Comparison of ENCODE assay signal across 13 cellular contexts in genomic region chr1:1880617-1881312, GRCh38. TPM values are rescaled to one million over a fixed set of nuclear protein-coding genes. Genes with fewer than 3 reads are reported as not detected.
A peak's percentile ranks its signal among the peaks of the same experiment; 100 is the strongest.
DNase-seq lines count a peak whose midpoint lies in the region; ATAC-seq and TF ChIP-seq lines count a peak whose summit lies in the region.
"Had no signal": no experiment of that assay in that cellular context is flagged by ENCODE, and none has a peak within 500 bp of the region (broad histone marks: within the 10 kb centered on the region; RNA-seq: fewer than 3 reads in every experiment).

No MANE protein-coding gene starts in this region.

- CTCF ChIA-PET in activated CD4-positive, alpha-beta T cell treated with anti-CD3 and anti-CD28 coated beads for 36 hours (lab: Charles Lee) = interaction anchor here (0.6 to 1.2 kb wide), 4 partner anchors 10 to 888 kb away, joined by 3 to 8 read pairs (median 4); no protein-coding TSS in a partner anchor

- intact Hi-C loops in activated CD4-positive, alpha-beta T cell treated with anti-CD3 and anti-CD28 coated beads for 36 hours (cut with DNase I, micrococcal nuclease) = no loop called here

- peaks cover 71% of the 10 kb centered on the region for H3K4me1 Mint-ChIP-seq in activated CD4-positive, alpha-beta T cell treated with anti-CD3 and anti-CD28 coated beads for 36 hours
- H3K4me1 Mint-ChIP-seq in immature natural killer cell = peaks cover 79 to 87% of the 10 kb centered on the region in 2 donors

- peaks cover 9% of the 10 kb centered on the region for H3F3A ChIP-seq in smooth muscle cell (ENCODE audit: low read depth)

- no peaks in the 10 kb centered on the region for H3K27me3 Mint-ChIP-seq in activated CD4-positive, alpha-beta T cell treated with anti-CD3 and anti-CD28 coated beads for 36 hours
- H3K27me3 Mint-ChIP-seq in immature natural killer cell (ENCODE audit: low read depth in 3 of 3) = peaks cover 0 to 9% (median 5%) of the 10 kb centered on the region in 3 donors

- H3K9ac ChIP-seq in smooth muscle cell (ENCODE audit: low read depth) = no peak overlapping the region

- H2AFZ ChIP-seq in smooth muscle cell (ENCODE audit: low read depth) = no peak overlapping the region

- H3K36me3 ChIP-seq in WERI-Rb-1 (peaks cover 27% of the 10 kb centered on the region), smooth muscle cell (ENCODE audit: low read depth) (no peaks in the 10 kb centered on the region)

- peaks cover 100% of the 10 kb centered on the region for H3K79me2 ChIP-seq in smooth muscle cell (ENCODE audit: low read depth)

- H3K36me3 Mint-ChIP-seq in activated CD4-positive, alpha-beta T cell treated with anti-CD3 and anti-CD28 coated beads for 36 hours (ENCODE audit: low read depth) = peaks cover 29% of the 10 kb centered on the region
- H3K36me3 Mint-ChIP-seq in immature natural killer cell = peaks cover 0 to 5% (median 4%) of the 10 kb centered on the region in 3 donors

- no peak overlapping the region for H3K4me3 Mint-ChIP-seq in activated CD4-positive, alpha-beta T cell treated with anti-CD3 and anti-CD28 coated beads for 36 hours
- peak overlapping the region; percentile 66 to 87 (median 78) for H3K4me3 Mint-ChIP-seq in immature natural killer cell

- ATAC-seq in activated CD4-positive, alpha-beta T cell treated with anti-CD3 and anti-CD28 coated beads for 36 hours = no peak
- ATAC-seq in GM18498 (IDR thresholded peaks at IDR 0.05; ENCODE audit: unreplicated experiment) (no peak), GM21381 (IDR thresholded peaks at IDR 0.05; ENCODE audit: unreplicated experiment) (no peak)

- 55% methylated on average over 13 of the region's 13 CpGs for WGBS in smooth muscle cell (ENCODE audit: low lambda C conversion rate)

- no peak for DNase-seq in activated CD4-positive, alpha-beta T cell treated with anti-CD3 and anti-CD28 coated beads for 36 hours
- no peak for DNase-seq in activated CD4-positive, alpha-beta T cell treated with anti-CD3 and anti-CD28 coated beads for 4 hours
- no peak for DNase-seq in WERI-Rb-1
- no peak for DNase-seq in immature natural killer cell
- DNase-seq in smooth muscle cell (lab: John Stamatoyannopoulos, UW; ENCODE audit: unreplicated experiment) = no peak
- no peak for DNase-seq in NCI-H748 treated with DMSO at 0.1 percent for 48 hours (lab: John Stamatoyannopoulos, UW)
- DNase-seq: NCI-H226 had no signal

- H3K27me3 ChIP-seq in WERI-Rb-1 (ENCODE audit: insufficient read depth, low read depth, severe bottlenecking) (no peaks in the 10 kb centered on the region), smooth muscle cell (ENCODE audit: low read depth) (no peaks in the 10 kb centered on the region)
- H3K27me3 ChIP-seq: right lobe of liver had no signal

- H3K9me3 Mint-ChIP-seq in activated CD4-positive, alpha-beta T cell treated with anti-CD3 and anti-CD28 coated beads for 36 hours (ENCODE audit: low read depth) = no peaks in the 10 kb centered on the region
- no peaks in the 10 kb centered on the region for H3K9me3 Mint-ChIP-seq in immature natural killer cell

- H3K4me3 ChIP-seq in WERI-Rb-1 (ENCODE audit: low read depth, low read length) = no peak overlapping the region
- no peak overlapping the region for H3K4me3 ChIP-seq in smooth muscle cell
- H3K4me3 ChIP-seq: right lobe of liver had no signal

- no peak overlapping the region for H3K4me2 ChIP-seq in smooth muscle cell

- no peaks in the 10 kb centered on the region for H3K9me3 ChIP-seq in WERI-Rb-1 (ENCODE audit: severe bottlenecking)
- H3K9me3 ChIP-seq in smooth muscle cell (replicated peaks; ENCODE audit: low read depth) = no peaks in the 10 kb centered on the region
- H3K9me3 ChIP-seq: right lobe of liver had no signal

- POLR2A ChIA-PET in activated CD4-positive, alpha-beta T cell treated with anti-CD3 and anti-CD28 coated beads for 36 hours (lab: Charles Lee) = no interaction called here

- peak overlapping the region; percentile 62 for H3K27ac Mint-ChIP-seq in activated CD4-positive, alpha-beta T cell treated with anti-CD3 and anti-CD28 coated beads for 36 hours
- H3K27ac Mint-ChIP-seq in immature natural killer cell = peak overlapping the region; percentile 75 to 95 (median 84)

- peaks cover 100% of the 10 kb centered on the region for H4K20me1 ChIP-seq in smooth muscle cell (ENCODE audit: low read depth)

- H3K27ac ChIP-seq in WERI-Rb-1 (peak overlapping the region; percentile 8; the same call in 1 of the 2 replicates), smooth muscle cell (ENCODE audit: low read depth) (peak overlapping the region; percentile 30)
- H3K27ac ChIP-seq: right lobe of liver had no signal

- peaks cover 4% of the 10 kb centered on the region for H3K4me1 ChIP-seq in smooth muscle cell (ENCODE audit: low read depth)

- TF ChIP-seq CTCF in WERI-Rb-1 (IDR thresholded peaks at IDR 0.05; ENCODE audit: low read depth, low read length) = no peak
- no peak for TF ChIP-seq CTCF in smooth muscle cell (IDR thresholded peaks at IDR 0.05; ENCODE audit: borderline replicate concordance, insufficient read depth, poor library complexity, severe bottlenecking)

RNA-seq across cellular contexts. Expression of gene GNB1, which starts 10.1 kb away (rescaled TPM):
- total RNA-seq in activated CD4-positive, alpha-beta T cell treated with anti-CD3 and anti-CD28 coated beads for 36 hours = 100 to 1,000 TPM; 347 to 669 TPM
- 100 to 1,000 TPM in 1 of 3 donors, 10 to 100 TPM in 2; 53.4 to 111 (median 98.7) TPM for polyA plus RNA-seq in immature natural killer cell
- 188 and 208 TPM in 2 replicates for total RNA-seq in smooth muscle cell
- 265 and 293 TPM in 2 replicates for polyA plus RNA-seq in smooth muscle cell

RNA-seq across cellular contexts. Expression of gene CALML6, which starts 34.3 kb away (rescaled TPM):
- total RNA-seq in activated CD4-positive, alpha-beta T cell treated with anti-CD3 and anti-CD28 coated beads for 36 hours = under 1 TPM; 0.21 to 0.81 TPM
- polyA plus RNA-seq in immature natural killer cell = not detected
- total RNA-seq in smooth muscle cell = 1.3 TPM in 1 of 2 replicates, not detected in the other
- 0.18 and 0.46 TPM in 2 replicates for polyA plus RNA-seq in smooth muscle cell
- total RNA-seq: A172, HT-29, mononuclear cell had no signal

RNA-seq across cellular contexts. Expression of gene TMEM52, which starts 38.3 kb away (rescaled TPM):
- total RNA-seq in activated CD4-positive, alpha-beta T cell treated with anti-CD3 and anti-CD28 coated beads for 36 hours = 1 to 10 TPM in 1 of 2 experiments, under 1 TPM in 1; 0.88 to 1.1 TPM
- polyA plus RNA-seq in immature natural killer cell (under 1 TPM in 1 of 3 donors, not detected in 2; 0.18 TPM), smooth muscle cell (1.7 and 7.4 TPM in 2 replicates)
- total RNA-seq in smooth muscle cell = 0.18 and 0.45 TPM in 2 replicates
- total RNA-seq: A172 had no signal
